ENCODE assay signal across 17 cellular contexts in the genomic region with DNA sequence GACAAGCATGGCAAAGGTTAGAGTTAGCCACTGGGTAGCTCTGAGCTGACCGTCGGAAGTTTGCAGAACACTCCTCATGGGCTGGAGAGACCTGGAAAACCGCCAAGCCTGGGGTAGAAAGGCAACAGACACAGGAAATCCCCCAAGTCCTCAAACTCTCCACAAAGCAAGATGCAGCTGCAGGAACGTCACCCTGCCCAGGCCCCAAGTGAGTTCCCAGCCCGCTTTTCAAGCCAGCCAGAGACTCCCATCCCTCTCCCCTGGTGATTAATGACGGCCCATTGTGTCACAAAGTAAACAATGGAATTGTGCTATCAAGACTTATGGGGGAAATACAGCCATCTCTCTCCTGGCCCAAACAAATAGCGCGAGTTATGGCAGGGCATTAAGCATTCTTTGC.
DNase-seq lines count a peak whose midpoint lies in the region; ATAC-seq and TF ChIP-seq lines count a peak whose summit lies in the region.
"Had no signal": no experiment of that assay in that cellular context is flagged by ENCODE, and none has a peak within 500 bp of the region (broad histone marks: within the 10 kb centered on the region; RNA-seq: fewer than 3 reads in every experiment).

No MANE protein-coding gene starts in this region.

- H3K4me1 Mint-ChIP-seq in activated T-cell treated with anti-CD3 and anti-CD28 coated beads, Interleukin-2, amount 50 U/mL, for 72 hours (ENCODE audit: low read depth): no peaks in the 10 kb centered on the region
- H3K4me1 Mint-ChIP-seq: immature natural killer cell, nephron had no signal

- TF ChIP-seq POLR2A in erythroblast (IDR thresholded peaks at IDR 0.05; ENCODE audit: low read length): no peak

- no peak overlapping the region for H3K27ac Mint-ChIP-seq in activated T-cell treated with anti-CD3 and anti-CD28 coated beads, Interleukin-2, amount 50 U/mL, for 72 hours
- H3K27ac Mint-ChIP-seq: activated CD4-positive, alpha-beta memory T cell treated with anti-CD3 and anti-CD28 coated beads for 36 hours; immature natural killer cell; nephron had no signal

- DNase-seq in DMS153 treated with DMSO at 0.1 percent for 48 hours (lab: John Stamatoyannopoulos, UW; ENCODE audit: unreplicated experiment): peak; percentile 91
- DNase-seq in NCI-H1417 treated with DMSO at 0.1 percent for 48 hours (lab: John Stamatoyannopoulos, UW): peak; percentile 8
- DNase-seq in SHP77 treated with DMSO at 0.1 percent for 48 hours (lab: John Stamatoyannopoulos, UW): peak; percentile 97
- DNase-seq in myocyte (ENCODE audit: low read depth): peak; percentile 30
- no peak for DNase-seq in erythroblast (lab: John Stamatoyannopoulos, UW)
- no peak for DNase-seq in kidney glomerular epithelial cell (lab: John Stamatoyannopoulos, UW)
- DNase-seq in activated T-cell treated with anti-CD3 and anti-CD28 coated beads, Interleukin-2, amount 50 U/mL, for 72 hours: no peak
- DNase-seq: activated CD4-positive, alpha-beta memory T cell treated with anti-CD3 and anti-CD28 coated beads for 36 hours; AML-193; colonic mucosa; EL; immature natural killer cell; NCI-H2107; stimulated activated CD4-positive, alpha-beta T cell treated with anti-CD3 and anti-CD28 coated beads, Interleukin-1b, Interleukin-23, amount 100 ng/mL, for 48 hours had no signal

- H3K4me3 Mint-ChIP-seq in activated T-cell treated with anti-CD3 and anti-CD28 coated beads, Interleukin-2, amount 50 U/mL, for 72 hours: no peak overlapping the region
- H3K4me3 Mint-ChIP-seq: activated CD4-positive, alpha-beta memory T cell treated with anti-CD3 and anti-CD28 coated beads for 36 hours; immature natural killer cell; nephron had no signal

- no peaks in the 10 kb centered on the region for H3K9me3 Mint-ChIP-seq in activated T-cell treated with anti-CD3 and anti-CD28 coated beads, Interleukin-2, amount 50 U/mL, for 72 hours
- H3K9me3 Mint-ChIP-seq: activated CD4-positive, alpha-beta memory T cell treated with anti-CD3 and anti-CD28 coated beads for 36 hours; immature natural killer cell had no signal

- no peak for ATAC-seq in GM19455 (IDR thresholded peaks at IDR 0.05; ENCODE audit: unreplicated experiment)
- no peak for ATAC-seq in activated T-cell treated with anti-CD3 and anti-CD28 coated beads, Interleukin-2, amount 50 U/mL, for 72 hours (replicated peaks in 1 of 2)
- ATAC-seq: SK-N-SH treated with all-trans-retinoic acid at 6 μM for 48 hours had no signal

- no peaks in the 10 kb centered on the region for H3K36me3 Mint-ChIP-seq in activated T-cell treated with anti-CD3 and anti-CD28 coated beads, Interleukin-2, amount 50 U/mL, for 72 hours (ENCODE audit: insufficient read depth in 2 of 2)
- H3K36me3 Mint-ChIP-seq: activated CD4-positive, alpha-beta memory T cell treated with anti-CD3 and anti-CD28 coated beads for 36 hours; immature natural killer cell had no signal

- no peaks in the 10 kb centered on the region for H3K27me3 Mint-ChIP-seq in activated T-cell treated with anti-CD3 and anti-CD28 coated beads, Interleukin-2, amount 50 U/mL, for 72 hours (ENCODE audit: low read depth)
- H3K27me3 Mint-ChIP-seq: activated CD4-positive, alpha-beta memory T cell treated with anti-CD3 and anti-CD28 coated beads for 36 hours had no signal

Comparison
In these comparisons a context has a peak if more than half of its experiments do, and no peak if none do; other contexts are left out.
1. DNase-seq: peak in DMS153 treated with DMSO at 0.1 percent for 48 hours (single experiment), NCI-H1417 treated with DMSO at 0.1 percent for 48 hours (single experiment), SHP77 treated with DMSO at 0.1 percent for 48 hours (single experiment) and myocyte (single experiment); none in erythroblast (0 of 2), kidney glomerular epithelial cell (single experiment) and activated T-cell treated with anti-CD3 and anti-CD28 coated beads, Interleukin-2, amount 50 U/mL, for 72 hours (0 of 2).